Comparison of ENCODE assay signal across 8 cellular contexts in genomic region chr19:6531163-6531955, GRCh38. TPM values are rescaled to one million over a fixed set of nuclear protein-coding genes. Genes with fewer than 3 reads are reported as not detected.
DNase-seq lines count a peak whose midpoint lies in the region; FAIRE-seq and TF ChIP-seq lines count a peak whose summit lies in the region.

No MANE protein-coding gene starts in this region.

- H3F3A ChIP-seq in DOHH2 (ENCODE audit: control insufficient read depth, insufficient read depth): peaks cover 44% of the 10 kb centered on the region

- no peak for TF ChIP-seq EP300 in ovary (IDR thresholded peaks at IDR 0.05)

- 10 to 14% (median 13%) methylated on average over 51 to 57 of the region's 57 CpGs for WGBS in ovary, 3 donors

- peaks cover 9% of the 10 kb centered on the region; the same call in 1 of the 2 replicates for H4K20me1 ChIP-seq in DOHH2 (ENCODE audit: control insufficient read depth, insufficient read depth, low read depth, low read length)
- no peaks in the 10 kb centered on the region for H4K20me1 ChIP-seq in endothelial cell of umbilical vein (replicated peaks; ENCODE audit: control insufficient read depth, extremely low read depth, insufficient read depth, low read length)

- CTCF ChIA-PET in endothelial cell of umbilical vein (lab: Charles Lee): interaction anchor here (0.9 to 1.5 kb wide), 5 partner anchors 9 to 332 kb away, joined by 3 to 17 read pairs (median 4); no protein-coding TSS in a partner anchor

- peak overlapping the region; percentile 87 for H3K4me2 ChIP-seq in DOHH2 (ENCODE audit: low read length)
- H3K4me2 ChIP-seq in endothelial cell of umbilical vein (ENCODE audit: insufficient read depth, low read length): peak overlapping the region; percentile 98

- TF ChIP-seq POLR2A in endothelial cell of umbilical vein (IDR thresholded peaks at IDR 0.05; ENCODE audit: low read depth, low read length) (no peak), ovary (IDR thresholded peaks at IDR 0.05) (no peak)

- peaks cover 43% of the 10 kb centered on the region for H3K36me3 ChIP-seq in DOHH2 (ENCODE audit: control insufficient read depth, low read length)
- peaks cover 19% of the 10 kb centered on the region for H3K36me3 ChIP-seq in NT2/D1 (ENCODE audit: insufficient read depth, insufficient read length, low read length)
- H3K36me3 ChIP-seq in endothelial cell of umbilical vein (ENCODE audit: control insufficient read depth in 2 of 2, extremely low read depth in 1 of 2, insufficient read depth in 2 of 2, low read length in 2 of 2): no peaks in the 10 kb centered on the region
- H3K36me3 ChIP-seq in ovary: no peaks in the 10 kb centered on the region

- H3K9me3 ChIP-seq in DOHH2 (ENCODE audit: control insufficient read depth, insufficient read depth, low read length) (no peaks in the 10 kb centered on the region), NT2/D1 (ENCODE audit: insufficient read depth, low read length) (peaks cover 11% of the 10 kb centered on the region; the same call in 1 of the 2 replicates), endothelial cell of umbilical vein (replicated peaks; ENCODE audit: control insufficient read depth, insufficient read depth, low read length) (no peaks in the 10 kb centered on the region), ovary (no peaks in the 10 kb centered on the region)

- POLR2A ChIA-PET in endothelial cell of umbilical vein (lab: Charles Lee): interaction anchor here (0.6 to 1.0 kb wide), 3 partner anchors 11 to 175 kb away, joined by 3 to 10 read pairs (median 6); no protein-coding TSS in a partner anchor

- H3K4me3 ChIP-seq in DOHH2 (ENCODE audit: low read length) (peak overlapping the region; percentile 94), NT2/D1 (ENCODE audit: insufficient read length, low read depth) (peak overlapping the region; percentile 76), endothelial cell of umbilical vein (replicated peaks in 1 of 3; ENCODE audit: insufficient read depth in 1 of 3, low read depth in 1 of 3, low read length in 3 of 3) (peak overlapping the region in 1 of 3 experiments; percentile 42), ovary (peak overlapping the region; percentile 40)

- dilution Hi-C loops in endothelial cell of umbilical vein (cut with MboI; ENCODE audit: extremely low pct_ligation_motif_present, low sequenced_read_pairs): no loop called here

- TF ChIP-seq CTCF in DOHH2 (IDR thresholded peaks at IDR 0.05; ENCODE audit: low read depth, low read length, poor library complexity, severe bottlenecking): no peak
- no peak for TF ChIP-seq CTCF in endothelial cell of umbilical vein (IDR thresholded peaks at IDR 0.05; ENCODE audit: extremely low read depth in 1 of 2, insufficient read depth in 1 of 2, low read depth in 1 of 2, low read length in 2 of 2)
- TF ChIP-seq CTCF in ovary (IDR thresholded peaks at IDR 0.05): no peak

- H3K9ac ChIP-seq in NT2/D1 (ENCODE audit: insufficient read length, low read depth): peak overlapping the region; percentile 92
- H3K9ac ChIP-seq in endothelial cell of umbilical vein (replicated peaks; ENCODE audit: extremely low read depth, insufficient read depth, low read length): peak overlapping the region; percentile 92

- FAIRE-seq in endothelial cell of umbilical vein (lab: Jason Lieb, UNC): no peak

- H3K27me3 ChIP-seq in DOHH2 (ENCODE audit: control insufficient read depth, low read length): no peaks in the 10 kb centered on the region
- H3K27me3 ChIP-seq in NT2/D1 (ENCODE audit: insufficient read depth, insufficient read length): peaks cover 15% of the 10 kb centered on the region
- peaks cover 17 to 20% of the 10 kb centered on the region in 2 experiments for H3K27me3 ChIP-seq in endothelial cell of umbilical vein (ENCODE audit: control insufficient read depth in 2 of 2, insufficient read depth in 2 of 2, low read length in 2 of 2)
- no peaks in the 10 kb centered on the region for H3K27me3 ChIP-seq in ovary

- peak overlapping the region; percentile 93 for H3K27ac ChIP-seq in DOHH2 (ENCODE audit: low read depth, low read length)
- H3K27ac ChIP-seq in endothelial cell of umbilical vein (ENCODE audit: insufficient read depth, low read depth, low read length): no peak overlapping the region
- no peak overlapping the region for H3K27ac ChIP-seq in ovary

- DNase-seq in NT2/D1 (ENCODE audit: low read depth, low spot score) (no peak), endothelial cell of umbilical vein (ENCODE audit: low read depth, low spot score) (no peak), ovary (no peak), NCI-H774 (lab: John Stamatoyannopoulos, UW) (no peak), mucosa of gallbladder (ENCODE audit: low spot score) (no peak), activated gamma-delta T cell (lab: John Stamatoyannopoulos, UW) (no peak)
- no peak for DNase-seq in activated effector memory CD4-positive, alpha-beta T cell treated with Interleukin-2 at 50 U/mL for 16 hours

- H3K79me2 ChIP-seq in DOHH2 (ENCODE audit: control insufficient read depth, low read length) (peaks cover 46% of the 10 kb centered on the region), endothelial cell of umbilical vein (ENCODE audit: control insufficient read depth, insufficient read depth, low read length) (no peaks in the 10 kb centered on the region)

- H2AFZ ChIP-seq in endothelial cell of umbilical vein (ENCODE audit: low read depth, low read length): peak overlapping the region; percentile 100

- H3K4me1 ChIP-seq in DOHH2 (ENCODE audit: control insufficient read depth, low read length): peaks cover 61% of the 10 kb centered on the region
- peaks cover 10% of the 10 kb centered on the region for H3K4me1 ChIP-seq in NT2/D1 (ENCODE audit: insufficient read depth, insufficient read length)
- H3K4me1 ChIP-seq in endothelial cell of umbilical vein (ENCODE audit: control insufficient read depth, extremely low read depth, insufficient read depth, low read length): peaks cover 4% of the 10 kb centered on the region
- H3K4me1 ChIP-seq in ovary (ENCODE audit: insufficient read depth): peaks cover 6% of the 10 kb centered on the region

- no peaks in the 10 kb centered on the region for H3K9me1 ChIP-seq in endothelial cell of umbilical vein (replicated peaks; ENCODE audit: control insufficient read depth, extremely low read depth, insufficient read depth, low read length)

- H3K9me2 ChIP-seq in DOHH2 (replicated peaks; ENCODE audit: control insufficient read depth, low read length): no peaks in the 10 kb centered on the region

- TSS peak; percentile 78 for BruUV-seq in endothelial cell of umbilical vein (replicated peaks; lab: Mats Ljungman, UMichigan)

- intact Hi-C loops in endothelial cell of umbilical vein (cut with micrococcal nuclease): loop anchor here (5.0 kb wide), 1 partner anchor 206 kb away; the partner anchor contains the start of genes GPR108 and TRIP10
- intact Hi-C loops in ovary (cut with DNase I): no loop called here

RNA-seq across cellular contexts. Expression of gene TNFSF9, which starts 0.5 kb away (rescaled TPM):
- 0.53 and 0.72 TPM in 2 replicates for total RNA-seq in endothelial cell of umbilical vein
- polyA plus RNA-seq in endothelial cell of umbilical vein: 0.52 and 0.88 TPM in 2 replicates
- polyA plus RNA-seq in endothelial cell of umbilical vein (2011; cell fraction: cytosol; rRNA removed): 0.27 and 0.42 TPM in 2 replicates
- polyA plus RNA-seq in endothelial cell of umbilical vein (2011; cell fraction: nucleus; rRNA removed): 0.21 TPM in 1 of 2 replicates, not detected in the other
- 3.9 and 4.2 TPM in 2 replicates for polyA plus RNA-seq in endothelial cell of umbilical vein (2012)
- polyA minus RNA-seq in endothelial cell of umbilical vein: 0.17 and 0.36 TPM in 2 replicates
- polyA minus RNA-seq in endothelial cell of umbilical vein (2011; cell fraction: cytosol; rRNA and poly(A)+ RNA removed): 15.4 TPM
- 0.34 TPM in 1 of 2 replicates, not detected in the other for polyA minus RNA-seq in endothelial cell of umbilical vein (2011; cell fraction: nucleus; rRNA and poly(A)+ RNA removed)
- 1 to 10 TPM in 1 of 7 donors, under 1 TPM in 5, not detected in 1; 0.12 to 1.1 (median 0.44) TPM for total RNA-seq in ovary
- under 1 TPM; 0.10 to 0.17 TPM for polyA plus RNA-seq in ovary
- 1.2 TPM for total RNA-seq in mucosa of gallbladder

RNA-seq across cellular contexts. Expression of gene TUBB4A, which starts 29.2 kb away (rescaled TPM):
- total RNA-seq in endothelial cell of umbilical vein (not detected in 2 replicates), ovary (1 to 10 TPM in 3 of 7 donors, under 1 TPM in 2, not detected in 2; 0.88 to 6.4 (median 3.2) TPM), mucosa of gallbladder (1.8 TPM)
- polyA plus RNA-seq in endothelial cell of umbilical vein (not detected in 2 replicates), ovary (10 to 100 TPM in 1 of 2 donors, under 1 TPM in 1; 0.92 to 47.1 TPM)
- polyA plus RNA-seq in endothelial cell of umbilical vein (2011; cell fraction: cytosol; rRNA removed): not detected in 2 replicates
- not detected in 2 replicates for polyA plus RNA-seq in endothelial cell of umbilical vein (2011; cell fraction: nucleus; rRNA removed)
- 0.12 and 0.30 TPM in 2 replicates for polyA plus RNA-seq in endothelial cell of umbilical vein (2012)
- not detected in 2 replicates for polyA minus RNA-seq in endothelial cell of umbilical vein
- not detected for polyA minus RNA-seq in endothelial cell of umbilical vein (2011; cell fraction: cytosol; rRNA and poly(A)+ RNA removed)
- polyA minus RNA-seq in endothelial cell of umbilical vein (2011; cell fraction: nucleus; rRNA and poly(A)+ RNA removed): not detected in 2 replicates

RNA-seq across cellular contexts. Expression of gene DENND1C, which starts 49.8 kb away (rescaled TPM):
- total RNA-seq in endothelial cell of umbilical vein: not detected in 2 replicates
- not detected in 2 replicates for polyA plus RNA-seq in endothelial cell of umbilical vein
- polyA plus RNA-seq in endothelial cell of umbilical vein (2011; cell fraction: cytosol; rRNA removed): not detected in 2 replicates
- polyA plus RNA-seq in endothelial cell of umbilical vein (2011; cell fraction: nucleus; rRNA removed): not detected in 2 replicates
- polyA plus RNA-seq in endothelial cell of umbilical vein (2012): not detected in 2 replicates
- polyA minus RNA-seq in endothelial cell of umbilical vein: not detected in 2 replicates
- polyA minus RNA-seq in endothelial cell of umbilical vein (2011; cell fraction: cytosol; rRNA and poly(A)+ RNA removed): not detected
- not detected in 2 replicates for polyA minus RNA-seq in endothelial cell of umbilical vein (2011; cell fraction: nucleus; rRNA and poly(A)+ RNA removed)
- total RNA-seq in ovary: 1 to 10 TPM in 3 of 7 donors, under 1 TPM in 4; 0.72 to 2.3 (median 1.00) TPM
- 1 to 10 TPM in 1 of 2 donors, under 1 TPM in 1; 0.63 to 1.2 TPM for polyA plus RNA-seq in ovary
- total RNA-seq in mucosa of gallbladder: 8.0 TPM

RNA-seq across cellular contexts. Expression of gene CD70, which starts 59.6 kb away (rescaled TPM):
- not detected in 2 replicates for total RNA-seq in endothelial cell of umbilical vein
- polyA plus RNA-seq in endothelial cell of umbilical vein: 0.10 TPM in 1 of 2 replicates, not detected in the other
- not detected in 2 replicates for polyA plus RNA-seq in endothelial cell of umbilical vein (2011; cell fraction: cytosol; rRNA removed)
- not detected in 2 replicates for polyA plus RNA-seq in endothelial cell of umbilical vein (2011; cell fraction: nucleus; rRNA removed)
- 0.23 and 0.40 TPM in 2 replicates for polyA plus RNA-seq in endothelial cell of umbilical vein (2012)
- polyA minus RNA-seq in endothelial cell of umbilical vein: 0.32 TPM in 1 of 2 replicates, not detected in the other
- not detected for polyA minus RNA-seq in endothelial cell of umbilical vein (2011; cell fraction: cytosol; rRNA and poly(A)+ RNA removed)
- polyA minus RNA-seq in endothelial cell of umbilical vein (2011; cell fraction: nucleus; rRNA and poly(A)+ RNA removed): not detected in 2 replicates
- under 1 TPM in 1 of 7 donors, not detected in 6; 0.31 TPM for total RNA-seq in ovary
- polyA plus RNA-seq in ovary: not detected
- total RNA-seq in mucosa of gallbladder: not detected
